Comparison of ENCODE assay signal across 8 cellular contexts in genomic region chr6:22880686-22881433, GRCh38.
DNase-seq lines count a peak whose midpoint lies in the region; ATAC-seq and TF ChIP-seq lines count a peak whose summit lies in the region.

No MANE protein-coding gene starts in this region.

- in situ Hi-C loops in Caki2 (cut with HindIII; ENCODE audit: low pct_unique_long_range_greater_than_20kb, low sequenced_read_pairs) (no loop called here), SK-MEL-5 (cut with HindIII; ENCODE audit: low pct_unique_long_range_greater_than_20kb, low sequenced_read_pairs) (loop anchor here (25.0 kb wide), 1 partner anchor 94 kb away; no protein-coding TSS in a partner anchor)

- no peak for TF ChIP-seq CTCF in foreskin fibroblast (IDR thresholded peaks at IDR 0.05; ENCODE audit: low read depth, low read length)
- no peak for TF ChIP-seq CTCF in osteoblast (IDR thresholded peaks at IDR 0.05; ENCODE audit: extremely low read depth, low read depth, low read length)

- DNase-seq in Caki2 (ENCODE audit: low read depth) (peak; percentile 79), SK-MEL-5 (ENCODE audit: low read depth, low spot score) (peak; percentile 61), foreskin fibroblast (peak; percentile 91 to 94), osteoblast (ENCODE audit: insufficient read length, low spot score, missing footprints) (peak; percentile 85), cortex of kidney (lab: John Stamatoyannopoulos, UW) (no peak)
- DNase-seq in activated CD4-positive, CD25-positive, alpha-beta regulatory T cell treated with anti-CD3 and anti-CD28 coated beads, Interleukin-2, amount 50 U/mL, for 72 hours, result no peak

- no peaks in the 10 kb centered on the region for H3K27me3 ChIP-seq in osteoblast (ENCODE audit: insufficient read depth, low read length)

- H2AFZ ChIP-seq in osteoblast (ENCODE audit: low read length), result peak overlapping the region; percentile 57

- H4K20me1 ChIP-seq in osteoblast (ENCODE audit: insufficient read depth, low read length), result no peaks in the 10 kb centered on the region

- H3K9me3 ChIP-seq in osteoblast (ENCODE audit: low read depth, low read length), result no peaks in the 10 kb centered on the region

- H3K4me2 ChIP-seq in osteoblast (ENCODE audit: insufficient read depth, low read length), result peak overlapping the region; percentile 77

- H3K79me2 ChIP-seq in osteoblast (ENCODE audit: insufficient read depth, low read length), result no peaks in the 10 kb centered on the region

- H3K4me1 ChIP-seq in osteoblast (ENCODE audit: insufficient read depth, low read length), result peaks cover 49% of the 10 kb centered on the region

- H3K4me3 ChIP-seq in foreskin fibroblast (ENCODE audit: low read depth in 1 of 2, low read length in 2 of 2), result no peak overlapping the region
- H3K4me3 ChIP-seq in osteoblast (ENCODE audit: insufficient read depth, low read length), result peak overlapping the region; percentile 52

- peak overlapping the region; percentile 97 for H3K27ac ChIP-seq in osteoblast (ENCODE audit: low read depth, low read length)

- no peaks in the 10 kb centered on the region for H3K36me3 ChIP-seq in osteoblast (ENCODE audit: insufficient read depth, low read length)

- ATAC-seq in HG02759 (IDR thresholded peaks at IDR 0.05; ENCODE audit: unreplicated experiment), result no peak
- no peak for ATAC-seq in HG02970 (IDR thresholded peaks at IDR 0.05; ENCODE audit: low FRiP score, unreplicated experiment)

Comparison
In these comparisons a context has a peak if more than half of its experiments do, and no peak if none do; other contexts are left out.
1. DNase-seq: peak in Caki2 (single experiment), SK-MEL-5 (single experiment), foreskin fibroblast (2 of 2) and osteoblast (single experiment); none in activated CD4-positive, CD25-positive, alpha-beta regulatory T cell treated with anti-CD3 and anti-CD28 coated beads, Interleukin-2, amount 50 U/mL, for 72 hours (single experiment) and cortex of kidney (single experiment).